ENCODE assay signal across 18 cellular contexts in the genomic region with DNA sequence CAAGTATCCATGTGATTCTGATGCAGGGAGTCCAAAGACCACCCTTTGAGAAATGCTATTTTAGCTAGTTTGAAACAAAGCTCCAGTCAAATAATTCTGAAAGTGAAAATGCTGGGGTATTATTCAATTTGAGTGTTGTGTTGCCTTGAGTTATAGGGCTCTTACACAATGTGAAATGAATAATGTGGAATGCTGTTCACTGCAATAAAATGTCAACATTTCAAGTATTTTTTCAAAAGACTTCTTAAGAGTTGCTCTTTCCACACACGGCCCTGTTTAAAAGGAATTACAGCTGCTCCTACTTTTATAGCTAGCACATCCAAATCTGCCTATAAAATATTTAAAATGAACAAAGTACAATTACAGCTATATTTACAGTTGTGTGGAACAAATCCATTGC. TPM values are rescaled to one million over a fixed set of nuclear protein-coding genes. Genes with fewer than 3 reads are reported as not detected.
A peak's percentile ranks its signal among the peaks of the same experiment; 100 is the strongest.
DNase-seq lines count a peak whose midpoint lies in the region; ATAC-seq and TF ChIP-seq lines count a peak whose summit lies in the region.
"Had no signal": no experiment of that assay in that cellular context is flagged by ENCODE, and none has a peak within 500 bp of the region (broad histone marks: within the 10 kb centered on the region; RNA-seq: fewer than 3 reads in every experiment).

No MANE protein-coding gene starts in this region.

- H3K9me3 ChIP-seq in SK-N-SH: no peaks in the 10 kb centered on the region
- H3K9me3 ChIP-seq in effector memory CD4-positive, alpha-beta T cell (ENCODE audit: control insufficient read depth, low read length): no peaks in the 10 kb centered on the region
- H3K9me3 ChIP-seq: Caco-2, esophagus muscularis mucosa had no signal

- H4K20me1 ChIP-seq in SK-N-SH (ENCODE audit: insufficient read depth): no peaks in the 10 kb centered on the region

- H3K27ac Mint-ChIP-seq in chondrocyte (ENCODE audit: unreplicated experiment): peak overlapping the region; percentile 58
- H3K27ac Mint-ChIP-seq: IgD-negative memory B cell, naive B cell, T-cell had no signal

- TF ChIP-seq EP300 in SK-N-SH (IDR thresholded peaks at IDR 0.05; ENCODE audit: borderline replicate concordance in 1 of 2, low read depth in 1 of 2, low read length in 1 of 2): no peak

- 25% methylated on average over 1 of the region's 1 CpG for whole genome bisulfite sequencing in SK-N-SH (ENCODE audit: low lambda C conversion rate)

- H3K79me2 ChIP-seq in SK-N-SH (ENCODE audit: insufficient read depth): no peaks in the 10 kb centered on the region

- H3K4me3 Mint-ChIP-seq in chondrocyte (ENCODE audit: unreplicated experiment): no peak overlapping the region
- H3K4me3 Mint-ChIP-seq: IgD-negative memory B cell, naive B cell, T-cell had no signal

- no peaks in the 10 kb centered on the region for H3K36me3 Mint-ChIP-seq in chondrocyte (ENCODE audit: low read depth)
- H3K36me3 Mint-ChIP-seq: IgD-negative memory B cell, naive B cell, T-cell had no signal

- H3K27me3 Mint-ChIP-seq in chondrocyte (ENCODE audit: low read depth): no peaks in the 10 kb centered on the region

- H3K9me3 Mint-ChIP-seq in chondrocyte (ENCODE audit: low read depth): no peaks in the 10 kb centered on the region
- H3K9me3 Mint-ChIP-seq: T-cell had no signal

- H3K4me2 ChIP-seq in SK-N-SH: no peak overlapping the region

- H3F3A ChIP-seq in SK-N-SH (replicated peaks; ENCODE audit: insufficient read depth): no peaks in the 10 kb centered on the region

- peaks cover 32% of the 10 kb centered on the region for H3K4me1 Mint-ChIP-seq in chondrocyte (ENCODE audit: low read depth)
- H3K4me1 Mint-ChIP-seq: IgD-negative memory B cell, naive B cell, T-cell had no signal

- TF ChIP-seq CTCF in SK-N-SH (IDR thresholded peaks at IDR 0.05) (no peak), chondrocyte (IDR thresholded peaks at IDR 0.05) (no peak)

- CTCF ChIA-PET in SK-N-SH (lab: Yijun Ruan, JAX): interaction anchor here (1.6 kb wide), 1 partner anchor 25 kb away, joined by 3 read pairs; no protein-coding TSS in a partner anchor

- DNase-seq in SK-N-SH (no peak), chondrocyte (ENCODE audit: low spot score) (no peak), left colon (no peak), SKM-1 (lab: John Stamatoyannopoulos, UW; ENCODE audit: unreplicated experiment) (no peak), cerebellar cortex (ENCODE audit: low spot score) (no peak)
- no peak for DNase-seq in effector memory CD4-positive, alpha-beta T cell
- DNase-seq: 8988T; activated CD8-positive, alpha-beta memory T cell treated with anti-CD3 and anti-CD28 coated beads for 24 hours; activated effector memory CD4-positive, alpha-beta T cell treated with Interleukin-2 at 50 U/mL for 16 hours; Caco-2; GF-D8; naive B cell; T-cell had no signal

- no peaks in the 10 kb centered on the region; the same call in 1 of the 2 replicates for H3K27me3 ChIP-seq in SK-N-SH (ENCODE audit: insufficient read depth)
- H3K27me3 ChIP-seq in effector memory CD4-positive, alpha-beta T cell (replicated peaks; ENCODE audit: control insufficient read depth, insufficient read depth, low read length, poor library complexity, severe bottlenecking): no peaks in the 10 kb centered on the region

- no peaks in the 10 kb centered on the region for H3K9me2 ChIP-seq in SK-N-SH

- H3K4me3 ChIP-seq in SK-N-SH (ENCODE audit: low read depth in 2 of 2, low read length in 1 of 2): no peak overlapping the region
- no peak overlapping the region for H3K4me3 ChIP-seq in effector memory CD4-positive, alpha-beta T cell (ENCODE audit: insufficient read depth, low read depth, low read length, poor library complexity, severe bottlenecking)
- H3K4me3 ChIP-seq: esophagus muscularis mucosa had no signal

- H2AFZ ChIP-seq in SK-N-SH (ENCODE audit: low read depth): no peak overlapping the region

- POLR2A ChIA-PET in SK-N-SH (lab: Yijun Ruan, JAX): no interaction called here

- H3K9ac ChIP-seq in SK-N-SH: no peak overlapping the region

- intact Hi-C loops in left colon (cut with DNase I, micrococcal nuclease): no loop called here

- no peak overlapping the region for H3K27ac ChIP-seq in SK-N-SH (ENCODE audit: low read depth in 2 of 2, low read length in 1 of 2)
- H3K27ac ChIP-seq in effector memory CD4-positive, alpha-beta T cell (ENCODE audit: insufficient read depth, low read length, poor library complexity, severe bottlenecking): no peak overlapping the region
- H3K27ac ChIP-seq: esophagus muscularis mucosa, RWPE1 had no signal

- H3K4me1 ChIP-seq in SK-N-SH (ENCODE audit: control insufficient read depth in 1 of 2, insufficient read depth in 2 of 2, low read depth in 1 of 2, low read length in 1 of 2): no peaks in the 10 kb centered on the region
- H3K4me1 ChIP-seq in effector memory CD4-positive, alpha-beta T cell (ENCODE audit: control insufficient read depth, insufficient read depth, low read length, poor library complexity, severe bottlenecking): no peaks in the 10 kb centered on the region
- H3K4me1 ChIP-seq: Caco-2, esophagus muscularis mucosa had no signal

- no peaks in the 10 kb centered on the region for H3K36me3 ChIP-seq in SK-N-SH (replicated peaks in 1 of 2; ENCODE audit: control insufficient read depth in 1 of 2, insufficient read depth in 2 of 2, low read length in 1 of 2)
- H3K36me3 ChIP-seq in effector memory CD4-positive, alpha-beta T cell (ENCODE audit: control insufficient read depth, insufficient read depth, low read length): no peaks in the 10 kb centered on the region
- H3K36me3 ChIP-seq: esophagus muscularis mucosa had no signal

- ATAC-seq in SK-N-SH treated with all-trans-retinoic acid at 6 μM for 48 hours (no peak), left colon (peak; percentile 47), HG03469 (IDR thresholded peaks at IDR 0.05; ENCODE audit: unreplicated experiment) (no peak)
- ATAC-seq: T-cell had no signal

- TF ChIP-seq RAD21 in SK-N-SH (IDR thresholded peaks at IDR 0.05; ENCODE audit: low read length): no peak

TF ChIP-seq in SK-N-SH treated with all-trans-retinoic acid at 6 μM for 48 hours, 23 proteins besides CTCF, POLR2A, EP300 and RAD21 (continues in another document):
- TF ChIP-seq, protein P1, sequence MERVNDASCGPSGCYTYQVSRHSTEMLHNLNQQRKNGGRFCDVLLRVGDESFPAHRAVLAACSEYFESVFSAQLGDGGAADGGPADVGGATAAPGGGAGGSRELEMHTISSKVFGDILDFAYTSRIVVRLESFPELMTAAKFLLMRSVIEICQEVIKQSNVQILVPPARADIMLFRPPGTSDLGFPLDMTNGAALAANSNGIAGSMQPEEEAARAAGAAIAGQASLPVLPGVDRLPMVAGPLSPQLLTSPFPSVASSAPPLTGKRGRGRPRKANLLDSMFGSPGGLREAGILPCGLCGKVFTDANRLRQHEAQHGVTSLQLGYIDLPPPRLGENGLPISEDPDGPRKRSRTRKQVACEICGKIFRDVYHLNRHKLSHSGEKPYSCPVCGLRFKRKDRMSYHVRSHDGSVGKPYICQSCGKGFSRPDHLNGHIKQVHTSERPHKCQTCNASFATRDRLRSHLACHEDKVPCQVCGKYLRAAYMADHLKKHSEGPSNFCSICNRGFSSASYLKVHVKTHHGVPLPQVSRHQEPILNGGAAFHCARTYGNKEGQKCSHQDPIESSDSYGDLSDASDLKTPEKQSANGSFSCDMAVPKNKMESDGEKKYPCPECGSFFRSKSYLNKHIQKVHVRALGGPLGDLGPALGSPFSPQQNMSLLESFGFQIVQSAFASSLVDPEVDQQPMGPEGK (CRISPR knock-in tag; IDR thresholded peaks at IDR 0.05; ENCODE audit: borderline replicate concordance): no peak
- TF ChIP-seq ZC3H10 (CRISPR knock-in tag; IDR thresholded peaks at IDR 0.05) (no peak), ARNTL (CRISPR knock-in tag; IDR thresholded peaks at IDR 0.05; ENCODE audit: borderline replicate concordance, low read depth) (no peak)

TF ChIP-seq in SK-N-SH, 30 proteins besides CTCF, POLR2A, EP300 and RAD21:
- TF ChIP-seq, protein P2, sequence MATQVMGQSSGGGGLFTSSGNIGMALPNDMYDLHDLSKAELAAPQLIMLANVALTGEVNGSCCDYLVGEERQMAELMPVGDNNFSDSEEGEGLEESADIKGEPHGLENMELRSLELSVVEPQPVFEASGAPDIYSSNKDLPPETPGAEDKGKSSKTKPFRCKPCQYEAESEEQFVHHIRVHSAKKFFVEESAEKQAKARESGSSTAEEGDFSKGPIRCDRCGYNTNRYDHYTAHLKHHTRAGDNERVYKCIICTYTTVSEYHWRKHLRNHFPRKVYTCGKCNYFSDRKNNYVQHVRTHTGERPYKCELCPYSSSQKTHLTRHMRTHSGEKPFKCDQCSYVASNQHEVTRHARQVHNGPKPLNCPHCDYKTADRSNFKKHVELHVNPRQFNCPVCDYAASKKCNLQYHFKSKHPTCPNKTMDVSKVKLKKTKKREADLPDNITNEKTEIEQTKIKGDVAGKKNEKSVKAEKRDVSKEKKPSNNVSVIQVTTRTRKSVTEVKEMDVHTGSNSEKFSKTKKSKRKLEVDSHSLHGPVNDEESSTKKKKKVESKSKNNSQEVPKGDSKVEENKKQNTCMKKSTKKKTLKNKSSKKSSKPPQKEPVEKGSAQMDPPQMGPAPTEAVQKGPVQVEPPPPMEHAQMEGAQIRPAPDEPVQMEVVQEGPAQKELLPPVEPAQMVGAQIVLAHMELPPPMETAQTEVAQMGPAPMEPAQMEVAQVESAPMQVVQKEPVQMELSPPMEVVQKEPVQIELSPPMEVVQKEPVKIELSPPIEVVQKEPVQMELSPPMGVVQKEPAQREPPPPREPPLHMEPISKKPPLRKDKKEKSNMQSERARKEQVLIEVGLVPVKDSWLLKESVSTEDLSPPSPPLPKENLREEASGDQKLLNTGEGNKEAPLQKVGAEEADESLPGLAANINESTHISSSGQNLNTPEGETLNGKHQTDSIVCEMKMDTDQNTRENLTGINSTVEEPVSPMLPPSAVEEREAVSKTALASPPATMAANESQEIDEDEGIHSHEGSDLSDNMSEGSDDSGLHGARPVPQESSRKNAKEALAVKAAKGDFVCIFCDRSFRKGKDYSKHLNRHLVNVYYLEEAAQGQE (IDR thresholded peaks at IDR 0.05; ENCODE audit: low read depth, low read length): no peak
- no peak for TF ChIP-seq TEAD4 (IDR thresholded peaks at IDR 0.05; ENCODE audit: borderline replicate concordance, insufficient read depth)

RNA-seq across cellular contexts. Expression of a gene that starts 27.5 kb away (rescaled TPM):
- 35.7 and 47.4 TPM in 2 replicates for polyA plus RNA-seq in SK-N-SH (2012; rRNA removed)
- 60.2 and 73.8 TPM in 2 replicates for polyA plus RNA-seq in SK-N-SH (2012; cell fraction: cytosol; rRNA removed)
- 19.0 and 37.8 TPM in 2 replicates for polyA plus RNA-seq in SK-N-SH (2012; cell fraction: nucleus; rRNA removed)
- total RNA-seq in chondrocyte: 587 to 660 TPM (median 642 TPM) in 3 replicates
- total RNA-seq in left colon: 10 to 100 TPM; 15.7 to 21.2 TPM
- polyA plus RNA-seq: IgD-negative memory B cell had no signal

Comparison
In these comparisons a context has a peak if more than half of its experiments do, and no peak if none do; other contexts are left out.
1. RNA of a gene that starts 27.5 kb away (total RNA-seq): 587 to 660 TPM in chondrocyte; 15.7 to 21.2 TPM in left colon; every median in the first group is over 10 times any median in the second.